In genomic region chr3:105359098-105359762, GRCh38 we compare ENCODE assay signal across 10 cellular contexts. TPM values are rescaled to one million over a fixed set of nuclear protein-coding genes. Genes with fewer than 3 reads are reported as not detected.
DNase-seq lines count a peak whose midpoint lies in the region; ATAC-seq, FAIRE-seq and TF ChIP-seq lines count a peak whose summit lies in the region.
"Had no signal": no experiment of that assay in that cellular context is flagged by ENCODE, and none has a peak within 500 bp of the region (broad histone marks: within the 10 kb centered on the region; RNA-seq: fewer than 3 reads in every experiment).

No MANE protein-coding gene starts in this region.

- BruUV-seq in endothelial cell of umbilical vein (replicated peaks; lab: Mats Ljungman, UMichigan) = no TSS peak

- H3K9me1 ChIP-seq in endothelial cell of umbilical vein (replicated peaks; ENCODE audit: control insufficient read depth, extremely low read depth, insufficient read depth, low read length) = no peaks in the 10 kb centered on the region

- peaks cover 40% of the 10 kb centered on the region for H3K4me1 Mint-ChIP-seq in stimulated activated naive CD8-positive, alpha-beta T cell treated with anti-CD3 and anti-CD28 coated beads, Interleukin-15, Interleukin-2, amounts not matched to agents 100 ng/mL and 50 ng/mL, for 24 hours (ENCODE audit: low read depth)

- H3K4me3 ChIP-seq in endothelial cell of umbilical vein (replicated peaks in 1 of 3; ENCODE audit: insufficient read depth in 1 of 3, low read depth in 1 of 3, low read length in 3 of 3) (no peak overlapping the region), WERI-Rb-1 (ENCODE audit: low read depth, low read length) (no peak overlapping the region)

- no peaks in the 10 kb centered on the region for H3K79me2 ChIP-seq in endothelial cell of umbilical vein (ENCODE audit: control insufficient read depth, insufficient read depth, low read length)

- POLR2A ChIA-PET in endothelial cell of umbilical vein (lab: Charles Lee) = interaction anchor here (0.6 to 0.8 kb wide), 2 partner anchors 9 to 11 kb away, joined by 3 read pairs; no protein-coding TSS in a partner anchor

- intact Hi-C loops in endothelial cell of umbilical vein (cut with micrococcal nuclease) = no loop called here

- peaks cover 69% of the 10 kb centered on the region for H3K4me1 ChIP-seq in endothelial cell of umbilical vein (ENCODE audit: control insufficient read depth, extremely low read depth, insufficient read depth, low read length)

- peak overlapping the region; percentile 53 for H3K4me2 ChIP-seq in endothelial cell of umbilical vein (ENCODE audit: insufficient read depth, low read length)

- H2AFZ ChIP-seq in endothelial cell of umbilical vein (ENCODE audit: low read depth, low read length) = peak overlapping the region; percentile 59

- H3K9ac ChIP-seq in endothelial cell of umbilical vein (replicated peaks; ENCODE audit: extremely low read depth, insufficient read depth, low read length) = peak overlapping the region; percentile 64

- peak; percentile 62 for FAIRE-seq in endothelial cell of umbilical vein (lab: Jason Lieb, UNC)

- H3K36me3 ChIP-seq in endothelial cell of umbilical vein (ENCODE audit: control insufficient read depth in 2 of 2, extremely low read depth in 1 of 2, insufficient read depth in 2 of 2, low read length in 2 of 2) = no peaks in the 10 kb centered on the region
- no peaks in the 10 kb centered on the region for H3K36me3 ChIP-seq in WERI-Rb-1

- ATAC-seq in GM21529 (IDR thresholded peaks at IDR 0.05; ENCODE audit: unreplicated experiment) = peak; percentile 51
- ATAC-seq: left ventricle myocardium superior had no signal

- CTCF ChIA-PET in endothelial cell of umbilical vein (lab: Charles Lee) = interaction anchor here (0.9 to 1.6 kb wide), 5 partner anchors 11 to 762 kb away, joined by 3 to 7 read pairs (median 4); no protein-coding TSS in a partner anchor

- no peaks in the 10 kb centered on the region for H3K36me3 Mint-ChIP-seq in stimulated activated naive CD8-positive, alpha-beta T cell treated with anti-CD3 and anti-CD28 coated beads, Interleukin-15, Interleukin-2, amounts not matched to agents 100 ng/mL and 50 ng/mL, for 24 hours (ENCODE audit: low read depth)

- H3K27me3 ChIP-seq in endothelial cell of umbilical vein (ENCODE audit: control insufficient read depth in 2 of 2, insufficient read depth in 2 of 2, low read length in 2 of 2) (no peaks in the 10 kb centered on the region), WERI-Rb-1 (ENCODE audit: insufficient read depth, low read depth, severe bottlenecking) (no peaks in the 10 kb centered on the region)

- no peaks in the 10 kb centered on the region for H3K9me3 Mint-ChIP-seq in stimulated activated naive CD8-positive, alpha-beta T cell treated with anti-CD3 and anti-CD28 coated beads, Interleukin-15, Interleukin-2, amounts not matched to agents 100 ng/mL and 50 ng/mL, for 24 hours
- H3K9me3 Mint-ChIP-seq: activated naive CD4-positive, alpha-beta T cell treated with anti-CD3 and anti-CD28 coated beads for 36 hours had no signal

- TF ChIP-seq POLR2A in endothelial cell of umbilical vein (IDR thresholded peaks at IDR 0.05; ENCODE audit: low read depth, low read length) = no peak

- peaks cover 56% of the 10 kb centered on the region for H3K27me3 Mint-ChIP-seq in stimulated activated naive CD8-positive, alpha-beta T cell treated with anti-CD3 and anti-CD28 coated beads, Interleukin-15, Interleukin-2, amounts not matched to agents 100 ng/mL and 50 ng/mL, for 24 hours

- dilution Hi-C loops in endothelial cell of umbilical vein (cut with MboI; ENCODE audit: extremely low pct_ligation_motif_present, low sequenced_read_pairs) = no loop called here

- H3K27ac ChIP-seq in endothelial cell of umbilical vein (ENCODE audit: insufficient read depth, low read depth, low read length) (peak overlapping the region; percentile 92), WERI-Rb-1 (no peak overlapping the region)

- peak; percentile 36 for DNase-seq in MV-4-11 (lab: John Stamatoyannopoulos, UW)
- DNase-seq in endothelial cell of umbilical vein (ENCODE audit: low read depth, low spot score) = peak; percentile 69
- DNase-seq in NCI-H345 treated with DMSO at 0.1 percent for 48 hours (lab: John Stamatoyannopoulos, UW; ENCODE audit: unreplicated experiment) = no peak
- DNase-seq in WERI-Rb-1 = no peak
- DNase-seq in GF-D8 (lab: John Stamatoyannopoulos, UW) = no peak
- DNase-seq: activated naive CD4-positive, alpha-beta T cell treated with anti-CD3 and anti-CD28 coated beads for 36 hours; left ventricle myocardium superior; NCI-H187 had no signal

- TF ChIP-seq CTCF in endothelial cell of umbilical vein (IDR thresholded peaks at IDR 0.05; ENCODE audit: extremely low read depth in 1 of 2, insufficient read depth in 1 of 2, low read depth in 1 of 2, low read length in 2 of 2) = no peak
- no peak for TF ChIP-seq CTCF in WERI-Rb-1 (IDR thresholded peaks at IDR 0.05; ENCODE audit: low read depth, low read length)

- H4K20me1 ChIP-seq in endothelial cell of umbilical vein (replicated peaks; ENCODE audit: control insufficient read depth, extremely low read depth, insufficient read depth, low read length) = no peaks in the 10 kb centered on the region

- no peak overlapping the region for H3K4me3 Mint-ChIP-seq in stimulated activated naive CD8-positive, alpha-beta T cell treated with anti-CD3 and anti-CD28 coated beads, Interleukin-15, Interleukin-2, amounts not matched to agents 100 ng/mL and 50 ng/mL, for 24 hours
- H3K4me3 Mint-ChIP-seq: activated naive CD4-positive, alpha-beta T cell treated with anti-CD3 and anti-CD28 coated beads for 36 hours had no signal

- H3K27ac Mint-ChIP-seq in stimulated activated naive CD8-positive, alpha-beta T cell treated with anti-CD3 and anti-CD28 coated beads, Interleukin-15, Interleukin-2, amounts not matched to agents 100 ng/mL and 50 ng/mL, for 24 hours = peak overlapping the region; percentile 66
- H3K27ac Mint-ChIP-seq: activated naive CD4-positive, alpha-beta T cell treated with anti-CD3 and anti-CD28 coated beads for 36 hours had no signal

- H3K9me3 ChIP-seq in endothelial cell of umbilical vein (replicated peaks; ENCODE audit: control insufficient read depth, insufficient read depth, low read length) (no peaks in the 10 kb centered on the region), WERI-Rb-1 (ENCODE audit: severe bottlenecking) (no peaks in the 10 kb centered on the region)

TF ChIP-seq in endothelial cell of umbilical vein, 7 proteins besides CTCF, POLR2A, EP300 and RAD21:
- TF ChIP-seq EZH2 (IDR thresholded peaks at IDR 0.05; ENCODE audit: borderline replicate concordance, low read depth, low read length, severe bottlenecking) (no peak), POLR2AphosphoS5 (IDR thresholded peaks at IDR 0.05; ENCODE audit: insufficient read depth, low read depth, low read length) (no peak), JUN (IDR thresholded peaks at IDR 0.05; ENCODE audit: borderline replicate concordance, insufficient read depth, insufficient read length, low read depth) (peak; percentile 70), FOS (IDR thresholded peaks at IDR 0.05; ENCODE audit: borderline replicate concordance, insufficient read depth, low read length) (peak; percentile 71)

RNA-seq across cellular contexts. Expression of gene ALCAM, which starts 7.5 kb away (rescaled TPM):
- 118 and 138 TPM in 2 replicates for total RNA-seq in endothelial cell of umbilical vein
- 37.8 and 46.3 TPM in 2 replicates for polyA plus RNA-seq in endothelial cell of umbilical vein
- polyA plus RNA-seq in endothelial cell of umbilical vein (2011; cell fraction: cytosol; rRNA removed) = 70.8 and 74.0 TPM in 2 replicates
- polyA plus RNA-seq in endothelial cell of umbilical vein (2011; cell fraction: nucleus; rRNA removed) = 98.9 and 116 TPM in 2 replicates
- polyA plus RNA-seq in endothelial cell of umbilical vein (2012) = 90.5 and 105 TPM in 2 replicates
- polyA minus RNA-seq in endothelial cell of umbilical vein = 125 and 146 TPM in 2 replicates
- polyA minus RNA-seq in endothelial cell of umbilical vein (2011; cell fraction: cytosol; rRNA and poly(A)+ RNA removed) = 12.1 TPM
- polyA minus RNA-seq in endothelial cell of umbilical vein (2011; cell fraction: nucleus; rRNA and poly(A)+ RNA removed) = 192 and 259 TPM in 2 replicates

Comparison
In these comparisons a context has a peak if more than half of its experiments do, and no peak if none do; other contexts are left out.
1. DNase-seq: peak in MV-4-11 (single experiment) and endothelial cell of umbilical vein (single experiment); none in NCI-H345 treated with DMSO at 0.1 percent for 48 hours (single experiment), WERI-Rb-1 (single experiment) and GF-D8 (single experiment).